14 cellular contexts compared by ENCODE assay signal in genomic region chr14:104969741-104970230, GRCh38. TPM values are rescaled to one million over a fixed set of nuclear protein-coding genes. Genes with fewer than 3 reads are reported as not detected.
DNase-seq lines count a peak whose midpoint lies in the region; ATAC-seq and TF ChIP-seq lines count a peak whose summit lies in the region.
"Had no signal": no experiment of that assay in that cellular context is flagged by ENCODE, and none has a peak within 500 bp of the region (broad histone marks: within the 10 kb centered on the region; RNA-seq: fewer than 3 reads in every experiment).

No MANE protein-coding gene starts in this region.

- H3K27me3 ChIP-seq in SJCRH30 (no peaks in the 10 kb centered on the region; the same call in 1 of the 2 replicates), body of pancreas (no peaks in the 10 kb centered on the region)

- intact Hi-C loops in posterior vena cava (cut with DNase I) (loop anchor here in 1 of 2 donors (5.0 kb wide), 2 partner anchors 37 to 72 kb away; no protein-coding TSS in a partner anchor), body of pancreas (cut with DNase I) (no loop called here)

- no peak for DNase-seq in AG04449 (ENCODE audit: low read depth, low spot score)
- no peak for DNase-seq in SJCRH30
- DNase-seq in fibroblast of mammary gland (ENCODE audit: low read depth) = no peak
- DNase-seq in posterior vena cava (ENCODE audit: low spot score) = peak; percentile 67
- DNase-seq in NCI-H1694 treated with DMSO at 0.1 percent for 48 hours (lab: John Stamatoyannopoulos, UW) = no peak
- DNase-seq in KBM-7 = no peak
- DNase-seq in body of pancreas = no peak
- DNase-seq: activated CD4-positive, alpha-beta memory T cell treated with anti-CD3 and anti-CD28 coated beads, Interleukin-2, amount 10 ng/mL, durations not matched to agents 7 days and 5 days; activated naive CD4-positive, alpha-beta T cell treated with Interleukin-2 at 50 U/mL for 16 hours; AML-193; Karpas-422; NCI-H2081 treated with DMSO at 0.1 percent for 48 hours; T-cell had no signal

- 86% methylated on average over 10 of the region's 10 CpGs; no CpG with 5 or more reads in 1 of the 2 donors for WGBS in body of pancreas, 2 donors

- ATAC-seq in esophagus mucosa (no peak), body of pancreas (no peak)
- ATAC-seq: T-cell had no signal

- H3K4me1 ChIP-seq in SJCRH30 (peaks cover 53% of the 10 kb centered on the region), body of pancreas (peaks cover 51% of the 10 kb centered on the region)

- TF ChIP-seq CTCF in AG04449 (IDR thresholded peaks at IDR 0.05; ENCODE audit: insufficient read depth, low read length, missing control alignments) (no peak), fibroblast of mammary gland (conservative IDR thresholded peaks at IDR 0.05; ENCODE audit: control insufficient read depth, insufficient read depth, low read depth, low read length) (no peak), body of pancreas (IDR thresholded peaks at IDR 0.05) (no peak)

- POLR2A ChIA-PET in AG04449 (lab: Yijun Ruan, JAX) = interaction anchor here (1.5 to 1.9 kb wide), 2 partner anchors 16 to 35 kb away, joined by 4 to 5 read pairs; partner anchors contain the start of gene CLBA1

- H3K36me3 ChIP-seq in SJCRH30 (no peaks in the 10 kb centered on the region), body of pancreas (replicated peaks in 1 of 2; ENCODE audit: insufficient read depth in 1 of 2, low read depth in 2 of 2) (no peaks in the 10 kb centered on the region)

- no peak overlapping the region for H3K27ac ChIP-seq in SJCRH30
- H3K27ac ChIP-seq in body of pancreas = no peak overlapping the region

- CTCF ChIA-PET in AG04449 (lab: Yijun Ruan, JAX) = interaction anchor here (0.7 to 11.8 kb wide), 8 partner anchors 10 to 75 kb away, joined by 3 to 383 read pairs (median 4); partner anchors contain the start of gene CDCA4

- in situ Hi-C loops in KBM-7 (cut with MboI; ENCODE audit: low pct_unique_long_range_greater_than_20kb, low sequenced_read_pairs) = loop anchor here (10.0 kb wide), 1 partner anchor 75 kb away; no protein-coding TSS in a partner anchor

- peak overlapping the region; percentile 58 for H3K4me3 ChIP-seq in AG04449 (ENCODE audit: low read depth, low read length)
- peak overlapping the region; percentile 10 for H3K4me3 ChIP-seq in SJCRH30
- peak overlapping the region; percentile 78 for H3K4me3 ChIP-seq in fibroblast of mammary gland (ENCODE audit: control insufficient read depth, low read depth, low read length)
- H3K4me3 ChIP-seq in body of pancreas = no peak overlapping the region

- TF ChIP-seq POLR2A in body of pancreas (IDR thresholded peaks at IDR 0.05) = no peak

- H3K9me3 ChIP-seq in SJCRH30 (replicated peaks) = no peaks in the 10 kb centered on the region
- no peaks in the 10 kb centered on the region for H3K9me3 ChIP-seq in body of pancreas

RNA-seq across cellular contexts. Expression of gene AHNAK2, which starts 8.4 kb away (rescaled TPM):
- 1.3 and 1.6 TPM in 2 replicates for total RNA-seq in SJCRH30 (2014; rRNA removed; shearing (Covaris generic))
- total RNA-seq in posterior vena cava (100 to 1,000 TPM; 242 to 274 TPM), esophagus mucosa (184 TPM), body of pancreas (1 to 10 TPM; 3.6 to 5.2 TPM)
- total RNA-seq: activated CD4-positive, alpha-beta memory T cell treated with anti-CD3 and anti-CD28 coated beads, Interleukin-2, amount 10 ng/mL, durations not matched to agents 7 days and 5 days had no signal

RNA-seq across cellular contexts. Expression of gene CLBA1, which starts 15.8 kb away (rescaled TPM):
- 2.6 and 3.0 TPM in 2 replicates for total RNA-seq in SJCRH30 (2014; rRNA removed; shearing (Covaris generic))
- total RNA-seq in posterior vena cava (1 to 10 TPM; 4.7 to 5.6 TPM), esophagus mucosa (8.2 TPM), body of pancreas (10 to 100 TPM in 1 of 2 donors, 1 to 10 TPM in 1; 8.6 to 21.1 TPM)

RNA-seq across cellular contexts. Expression of gene PLD4, which starts 45.1 kb away (rescaled TPM):
- not detected in 2 replicates for total RNA-seq in SJCRH30 (2014; rRNA removed; shearing (Covaris generic))
- total RNA-seq in posterior vena cava (under 1 TPM in 1 of 2 donors, not detected in 1; 0.24 TPM), esophagus mucosa (0.80 TPM), body of pancreas (not detected)
- total RNA-seq: activated CD4-positive, alpha-beta memory T cell treated with anti-CD3 and anti-CD28 coated beads, Interleukin-2, amount 10 ng/mL, durations not matched to agents 7 days and 5 days had no signal

RNA-seq across cellular contexts. Expression of gene CDCA4, which starts 51.1 kb away (rescaled TPM):
- 92.3 and 98.0 TPM in 2 replicates for total RNA-seq in SJCRH30 (2014; rRNA removed; shearing (Covaris generic))
- total RNA-seq in posterior vena cava (1 to 10 TPM; 4.3 to 4.8 TPM), esophagus mucosa (21.8 TPM), body of pancreas (1 to 10 TPM; 2.6 to 4.7 TPM)

Comparison
In these comparisons a context has a peak if more than half of its experiments do, and no peak if none do; other contexts are left out.
1. H3K4me3 ChIP-seq: peak in AG04449 (single experiment), SJCRH30 (single experiment) and fibroblast of mammary gland (single experiment); none in body of pancreas (0 of 2).
2. RNA of gene AHNAK2, which starts 8.4 kb away (total RNA-seq): 242 to 274 TPM in posterior vena cava and 184 TPM in esophagus mucosa (single experiment); 3.6 to 5.2 TPM in body of pancreas and 1.3 to 1.6 TPM in SJCRH30; every median in the first group is over 10 times any median in the second.